ENCODE assay signal across 14 cellular contexts in genomic region chr17:30594223-30594952, GRCh38.
DNase-seq lines count a peak whose midpoint lies in the region; ATAC-seq and TF ChIP-seq lines count a peak whose summit lies in the region.
"Had no signal": no experiment of that assay in that cellular context is flagged by ENCODE, and none has a peak within 500 bp of the region (broad histone marks: within the 10 kb centered on the region; RNA-seq: fewer than 3 reads in every experiment).

No MANE protein-coding gene starts in this region.

- no peak overlapping the region for H2AK5ac ChIP-seq in H9 (ENCODE audit: insufficient read length, low read length)

- no peak overlapping the region for H4K91ac ChIP-seq in H9 (ENCODE audit: insufficient read length, low read depth, low read length)

- no peaks in the 10 kb centered on the region for H3K79me2 ChIP-seq in H9 (ENCODE audit: insufficient read depth, low read length)

- WGBS in H9 (ENCODE audit: extremely low coverage, insufficient read length, low lambda C conversion rate) = no CpG with 5 or more reads among the region's 18 CpGs
- WGBS in endodermal cell (ENCODE audit: insufficient coverage in 1 of 2, insufficient read length in 1 of 2), 2 experiments = 91 to 94% methylated on average over 14 to 18 of the region's 18 CpGs

- no peak overlapping the region for H4K5ac ChIP-seq in H9 (ENCODE audit: insufficient read length, low read depth, low read length)

- H3K18ac ChIP-seq in H9 (ENCODE audit: insufficient read length, low read depth, low read length) = no peak overlapping the region

- no peak overlapping the region for H3T11ph ChIP-seq in H9 (ENCODE audit: low read length)

- H3K4me1 ChIP-seq in H9 (ENCODE audit: insufficient read depth, low read length) = no peaks in the 10 kb centered on the region; the same call in 1 of the 2 replicates
- H3K4me1 ChIP-seq in endodermal cell (ENCODE audit: control insufficient read depth, insufficient read depth, low read length) = peaks cover 3% of the 10 kb centered on the region

- no peak overlapping the region for H3K4me2 ChIP-seq in H9 (ENCODE audit: insufficient read depth, insufficient read length, low read length)
- H3K4me2 ChIP-seq: A549 had no signal

- H3K14ac ChIP-seq in H9 (ENCODE audit: insufficient read depth, low read length) = no peak overlapping the region

- no peak overlapping the region for H3K9ac ChIP-seq in H9 (ENCODE audit: extremely low read depth, insufficient read length, low read length)
- no peak overlapping the region for H3K9ac ChIP-seq in endodermal cell (ENCODE audit: extremely low read depth, low read length, poor library complexity, severe bottlenecking)

- no peaks in the 10 kb centered on the region for H3K79me1 ChIP-seq in H9 (ENCODE audit: insufficient read depth, low read depth, low read length, poor library complexity, severe bottlenecking)

- no peaks in the 10 kb centered on the region for H3K36me3 ChIP-seq in endodermal cell (ENCODE audit: control insufficient read depth, insufficient read depth, low read length)

- DNase-seq in H9 (no peak), SK-N-DZ (ENCODE audit: low spot score) (peak; percentile 69), endodermal cell (peak; percentile 66), neural crest cell (ENCODE audit: low read depth, low spot score) (no peak), HuH-7.5 (ENCODE audit: low spot score) (no peak), foreskin fibroblast (no peak)
- DNase-seq: CD8-positive, alpha-beta T cell; DMS53; GF-D8; H7 had no signal

- H2BK120ac ChIP-seq in H9 (ENCODE audit: low read depth, low read length, poor library complexity, severe bottlenecking) = no peak overlapping the region

- H3K9me3 ChIP-seq in H9 (ENCODE audit: control insufficient read depth, low read depth, low read length) (no peaks in the 10 kb centered on the region), endodermal cell (ENCODE audit: control insufficient read depth, low read length) (peaks cover 7% of the 10 kb centered on the region)
- H3K9me3 ChIP-seq: A549, Caco-2 had no signal

- no peak overlapping the region for H4K8ac ChIP-seq in H9 (replicated peaks; ENCODE audit: insufficient read length, low read depth, low read length)

- H2BK5ac ChIP-seq in H9 (ENCODE audit: insufficient read length, low read length) = no peak overlapping the region

- H3K27me3 Mint-ChIP-seq in H9 (ENCODE audit: low read depth) = peaks cover 2% of the 10 kb centered on the region; the same call in 1 of the 2 replicates
- H3K27me3 Mint-ChIP-seq in endodermal cell (ENCODE audit: insufficient read depth) = peaks cover 2% of the 10 kb centered on the region
- H3K27me3 Mint-ChIP-seq in neural crest cell (ENCODE audit: low read depth) = no peaks in the 10 kb centered on the region

- H3K23ac ChIP-seq in H9 (ENCODE audit: insufficient read length, low read depth, low read length) = no peak overlapping the region

- no peak overlapping the region for H3K56ac ChIP-seq in H9 (ENCODE audit: insufficient read length, low read depth, low read length)

- H2BK15ac ChIP-seq in H9 (ENCODE audit: low read depth, low read length) = no peak overlapping the region

- no peaks in the 10 kb centered on the region for H3K23me2 ChIP-seq in H9 (ENCODE audit: insufficient read length, low read depth, low read length, poor library complexity, severe bottlenecking)

- no peak overlapping the region for H2BK20ac ChIP-seq in H9 (ENCODE audit: low read depth, low read length, poor library complexity, severe bottlenecking)

- peak overlapping the region in 1 of 2 experiments; percentile 23; a peak in 1 of 5 replicates for H3K4me3 Mint-ChIP-seq in H9
- no peak overlapping the region for H3K4me3 Mint-ChIP-seq in endodermal cell
- peak overlapping the region; percentile 17 for H3K4me3 Mint-ChIP-seq in neural crest cell
- H3K4me3 Mint-ChIP-seq: CD14-positive monocyte; CD8-positive, alpha-beta T cell had no signal

- H3K27me3 ChIP-seq in H9 (ENCODE audit: insufficient read depth, low read length) (no peaks in the 10 kb centered on the region), endodermal cell (ENCODE audit: control insufficient read depth, insufficient read depth, low read length, poor library complexity, severe bottlenecking) (no peaks in the 10 kb centered on the region)

- H3K27ac Mint-ChIP-seq in H9 (peak overlapping the region in 2 of 3 experiments; percentile 19 to 23; a peak in 3 of 7 replicates), endodermal cell (no peak overlapping the region), neural crest cell (ENCODE audit: unreplicated experiment) (no peak overlapping the region)
- H3K27ac Mint-ChIP-seq: CD14-positive monocyte; CD8-positive, alpha-beta T cell had no signal

- H3K27ac ChIP-seq in H9 (ENCODE audit: insufficient read length, low read depth, low read length) (no peak overlapping the region), endodermal cell (ENCODE audit: low read depth, low read length) (no peak overlapping the region)
- H3K27ac ChIP-seq: A549 had no signal

- H3K4me1 Mint-ChIP-seq in H9 = peaks cover 23 to 26% of the 10 kb centered on the region in 2 experiments
- H3K4me1 Mint-ChIP-seq in endodermal cell = peaks cover 4% of the 10 kb centered on the region
- no peaks in the 10 kb centered on the region for H3K4me1 Mint-ChIP-seq in neural crest cell

- TF ChIP-seq CTCF in H9 (conservative IDR thresholded peaks at IDR 0.05) (0 out of 3 replicates have a peak, but pooled peaks have one; percentile 16), endodermal cell (conservative IDR thresholded peaks at IDR 0.05) (no peak), neural crest cell (conservative IDR thresholded peaks at IDR 0.05) (no peak), foreskin fibroblast (IDR thresholded peaks at IDR 0.05; ENCODE audit: low read depth, low read length) (no peak)

- no peaks in the 10 kb centered on the region for H4K20me1 ChIP-seq in H9 (ENCODE audit: control insufficient read depth, insufficient read depth, insufficient read length)

- no peak overlapping the region for H2BK12ac ChIP-seq in H9 (ENCODE audit: insufficient read length, low read depth, low read length)

- no peak for ATAC-seq in GM18867 (IDR thresholded peaks at IDR 0.05; ENCODE audit: unreplicated experiment)
- ATAC-seq: A549; CD8-positive, alpha-beta T cell had no signal

- H3K36me3 Mint-ChIP-seq in H9 (ENCODE audit: insufficient read depth in 1 of 3, low read depth in 3 of 3) (peaks cover 0 to 5% (median 0%) of the 10 kb centered on the region in 3 experiments; a peak in 4 of 7 replicates), endodermal cell (ENCODE audit: low read depth) (peaks cover 3% of the 10 kb centered on the region), neural crest cell (ENCODE audit: low read depth) (no peaks in the 10 kb centered on the region)
- H3K36me3 Mint-ChIP-seq: CD14-positive monocyte; CD8-positive, alpha-beta T cell had no signal

- H3K4me3 ChIP-seq in endodermal cell (ENCODE audit: low read length) (no peak overlapping the region), foreskin fibroblast (ENCODE audit: low read depth in 1 of 2, low read length in 2 of 2) (no peak overlapping the region)
- H3K4me3 ChIP-seq: A549 had no signal

- H3K9me3 Mint-ChIP-seq in H9 (peaks cover 9 to 10% of the 10 kb centered on the region in 2 experiments), endodermal cell (peaks cover 31% of the 10 kb centered on the region), neural crest cell (no peaks in the 10 kb centered on the region)
- H3K9me3 Mint-ChIP-seq: CD8-positive, alpha-beta T cell had no signal

- no peak overlapping the region for H2AFZ ChIP-seq in H9 (ENCODE audit: low read length)

- H3K4ac ChIP-seq in H9 (ENCODE audit: low read depth, low read length) = no peak overlapping the region

Comparison
In these comparisons a context has a peak if more than half of its experiments do, and no peak if none do; other contexts are left out.
1. DNase-seq: peak in SK-N-DZ (single experiment) and endodermal cell (single experiment); none in H9 (single experiment), neural crest cell (single experiment), HuH-7.5 (single experiment) and foreskin fibroblast (0 of 2).
2. H3K27ac Mint-ChIP-seq: peak in H9 (2 of 3); none in endodermal cell (single experiment) and neural crest cell (single experiment).